ENCODE assay signal across 17 cellular contexts in the genomic region with DNA sequence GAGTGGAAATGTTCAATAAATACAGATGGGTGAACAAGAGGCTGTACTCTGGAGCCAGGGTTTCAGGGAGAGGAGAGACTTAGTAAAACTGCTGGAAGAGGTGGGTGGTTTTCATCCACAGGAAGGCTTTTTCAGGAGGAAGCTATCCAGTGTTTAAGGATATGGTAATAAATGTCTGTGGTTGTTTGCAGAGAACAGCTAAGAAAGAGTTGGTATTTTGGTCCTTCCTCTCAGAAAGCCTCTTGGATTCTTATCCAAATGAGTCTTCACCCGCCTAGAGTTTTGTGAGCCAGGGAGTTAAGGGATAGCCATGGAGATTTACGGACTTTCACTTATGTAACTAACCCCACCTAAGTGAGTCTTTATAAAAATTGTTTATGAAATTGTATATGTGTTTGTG.
"Had no signal": no experiment of that assay in that cellular context is flagged by ENCODE, and none has a peak within 500 bp of the region (broad histone marks: within the 10 kb centered on the region; RNA-seq: fewer than 3 reads in every experiment).

No MANE protein-coding gene starts in this region.

- H3K4me1 Mint-ChIP-seq: activated CD8-positive, alpha-beta memory T cell treated with anti-CD3 and anti-CD28 coated beads, Interleukin-2, amount 10 ng/mL, durations not matched to agents 7 days and 5 days; naive B cell had no signal

- H3K27ac ChIP-seq: esophagus muscularis mucosa had no signal

- H3K4me3 Mint-ChIP-seq: activated CD8-positive, alpha-beta memory T cell treated with anti-CD3 and anti-CD28 coated beads, Interleukin-2, amount 10 ng/mL, durations not matched to agents 7 days and 5 days; activated T-cell treated with anti-CD3 and anti-CD28 coated beads, Interleukin-2, amount 50 U/mL, for 24 hours; naive B cell; T-helper 2 cell treated with Interferon-gamma antibody and Interleukin-4, amounts not matched to agents 5 μg/mL and 100 μg/mL, for 36 hours had no signal

- DNase-seq: activated CD4-positive, alpha-beta T cell treated with anti-CD3 and anti-CD28 coated beads, Interleukin-2, amount 50 U/mL, for 48 hours; activated CD4-positive, CD25-positive, alpha-beta regulatory T cell treated with anti-CD3 and anti-CD28 coated beads, Interleukin-2, amount 50 U/mL, for 72 hours; activated CD8-positive, alpha-beta memory T cell treated with anti-CD3 and anti-CD28 coated beads, Interleukin-2, amount 10 ng/mL, durations not matched to agents 7 days and 5 days; activated effector memory CD4-positive, alpha-beta T cell treated with anti-CD3 and anti-CD28 coated beads, Interleukin-2, amount 50 U/mL, for 16 hours; activated T-cell treated with anti-CD3 and anti-CD28 coated beads, Interleukin-2, amount 50 U/mL, for 24 hours; aorta; glutamatergic neuron; left ventricle myocardium superior; midbrain; naive B cell; stimulated activated CD4-positive, alpha-beta T cell treated with anti-CD3 and anti-CD28 coated beads, Interleukin-12 subunit alpha, Interleukin-12 subunit beta, amount 100 ng/mL, for 4 hours; stimulated activated naive CD4-positive, alpha-beta T cell treated with Interleukin-2 at 50 U/mL for 16 hours; trophoblast cell had no signal

- ATAC-seq: activated CD8-positive, alpha-beta memory T cell treated with anti-CD3 and anti-CD28 coated beads, Interleukin-2, amount 10 ng/mL, durations not matched to agents 7 days and 5 days; activated naive CD4-positive, alpha-beta T cell treated with anti-CD3 and anti-CD28 coated beads, Interleukin-2, amount 50 U/mL, for 72 hours; left ventricle myocardium superior; sciatic nerve had no signal

- H3K9me3 Mint-ChIP-seq: activated T-cell treated with anti-CD3 and anti-CD28 coated beads, Interleukin-2, amount 50 U/mL, for 24 hours; naive B cell; T-helper 2 cell treated with Interferon-gamma antibody and Interleukin-4, amounts not matched to agents 5 μg/mL and 100 μg/mL, for 36 hours had no signal

- H3K27ac Mint-ChIP-seq: activated CD8-positive, alpha-beta memory T cell treated with anti-CD3 and anti-CD28 coated beads, Interleukin-2, amount 10 ng/mL, durations not matched to agents 7 days and 5 days; activated naive CD4-positive, alpha-beta T cell treated with anti-CD3 and anti-CD28 coated beads, Interleukin-2, amount 50 U/mL, for 72 hours; activated T-cell treated with anti-CD3 and anti-CD28 coated beads, Interleukin-2, amount 50 U/mL, for 24 hours; T-helper 2 cell treated with Interferon-gamma antibody and Interleukin-4, amounts not matched to agents 5 μg/mL and 100 μg/mL, for 36 hours had no signal

- H3K36me3 Mint-ChIP-seq: activated CD8-positive, alpha-beta memory T cell treated with anti-CD3 and anti-CD28 coated beads, Interleukin-2, amount 10 ng/mL, durations not matched to agents 7 days and 5 days; activated naive CD4-positive, alpha-beta T cell treated with anti-CD3 and anti-CD28 coated beads, Interleukin-2, amount 50 U/mL, for 72 hours; naive B cell had no signal

- H3K27me3 Mint-ChIP-seq: activated CD8-positive, alpha-beta memory T cell treated with anti-CD3 and anti-CD28 coated beads, Interleukin-2, amount 10 ng/mL, durations not matched to agents 7 days and 5 days; activated T-cell treated with anti-CD3 and anti-CD28 coated beads, Interleukin-2, amount 50 U/mL, for 24 hours; naive B cell had no signal
